Comparison of ENCODE assay signal across 1 cellular context in the genomic region with DNA sequence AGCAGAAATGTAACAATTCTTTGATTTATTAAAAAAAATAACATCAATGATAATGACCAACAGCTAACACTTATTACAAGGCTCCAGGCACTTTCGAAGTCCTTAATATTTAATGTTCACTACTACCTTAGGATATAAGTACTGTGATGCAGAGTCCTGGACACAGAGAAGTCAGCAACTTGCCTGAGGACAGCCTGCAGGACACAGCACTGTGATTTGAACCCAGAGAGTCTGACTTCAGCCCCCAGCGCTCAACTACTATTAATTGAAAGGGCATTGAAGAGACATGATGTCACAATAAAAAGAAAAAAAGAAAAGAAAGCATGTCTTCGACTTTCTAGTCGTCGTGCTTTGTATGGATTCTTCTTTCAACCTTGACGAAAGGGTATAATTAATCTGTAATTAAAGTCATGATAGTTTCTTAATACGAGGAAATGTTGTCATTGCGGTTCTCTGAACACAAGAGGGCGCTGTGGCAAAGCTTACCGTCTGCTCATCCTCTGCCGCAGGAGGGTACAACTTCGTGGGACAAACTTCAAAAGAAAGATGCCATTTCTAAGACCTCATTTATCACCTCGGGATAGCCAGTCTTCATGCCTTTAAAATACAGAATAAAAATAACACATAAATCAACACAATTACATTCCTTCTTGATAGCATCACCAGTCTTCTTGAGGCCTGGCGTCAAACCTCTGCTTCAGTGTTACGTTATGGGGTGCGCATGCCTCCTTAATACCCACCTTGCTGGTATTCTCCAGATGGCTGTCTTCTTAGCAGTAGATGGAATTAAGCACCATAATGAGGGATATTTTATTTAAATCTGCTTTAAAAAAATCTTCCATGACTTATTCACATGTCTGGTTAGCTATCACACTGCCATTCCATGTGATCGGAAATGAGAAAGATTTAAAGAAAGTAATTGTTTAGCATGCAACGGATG.
TF ChIP-seq lines count a peak whose summit lies in the region.

No MANE protein-coding gene starts in this region.

TF ChIP-seq in GM23338, 12 proteins besides CTCF, POLR2A, EP300 and RAD21 (continued from another document):
- TF ChIP-seq, protein P1, sequence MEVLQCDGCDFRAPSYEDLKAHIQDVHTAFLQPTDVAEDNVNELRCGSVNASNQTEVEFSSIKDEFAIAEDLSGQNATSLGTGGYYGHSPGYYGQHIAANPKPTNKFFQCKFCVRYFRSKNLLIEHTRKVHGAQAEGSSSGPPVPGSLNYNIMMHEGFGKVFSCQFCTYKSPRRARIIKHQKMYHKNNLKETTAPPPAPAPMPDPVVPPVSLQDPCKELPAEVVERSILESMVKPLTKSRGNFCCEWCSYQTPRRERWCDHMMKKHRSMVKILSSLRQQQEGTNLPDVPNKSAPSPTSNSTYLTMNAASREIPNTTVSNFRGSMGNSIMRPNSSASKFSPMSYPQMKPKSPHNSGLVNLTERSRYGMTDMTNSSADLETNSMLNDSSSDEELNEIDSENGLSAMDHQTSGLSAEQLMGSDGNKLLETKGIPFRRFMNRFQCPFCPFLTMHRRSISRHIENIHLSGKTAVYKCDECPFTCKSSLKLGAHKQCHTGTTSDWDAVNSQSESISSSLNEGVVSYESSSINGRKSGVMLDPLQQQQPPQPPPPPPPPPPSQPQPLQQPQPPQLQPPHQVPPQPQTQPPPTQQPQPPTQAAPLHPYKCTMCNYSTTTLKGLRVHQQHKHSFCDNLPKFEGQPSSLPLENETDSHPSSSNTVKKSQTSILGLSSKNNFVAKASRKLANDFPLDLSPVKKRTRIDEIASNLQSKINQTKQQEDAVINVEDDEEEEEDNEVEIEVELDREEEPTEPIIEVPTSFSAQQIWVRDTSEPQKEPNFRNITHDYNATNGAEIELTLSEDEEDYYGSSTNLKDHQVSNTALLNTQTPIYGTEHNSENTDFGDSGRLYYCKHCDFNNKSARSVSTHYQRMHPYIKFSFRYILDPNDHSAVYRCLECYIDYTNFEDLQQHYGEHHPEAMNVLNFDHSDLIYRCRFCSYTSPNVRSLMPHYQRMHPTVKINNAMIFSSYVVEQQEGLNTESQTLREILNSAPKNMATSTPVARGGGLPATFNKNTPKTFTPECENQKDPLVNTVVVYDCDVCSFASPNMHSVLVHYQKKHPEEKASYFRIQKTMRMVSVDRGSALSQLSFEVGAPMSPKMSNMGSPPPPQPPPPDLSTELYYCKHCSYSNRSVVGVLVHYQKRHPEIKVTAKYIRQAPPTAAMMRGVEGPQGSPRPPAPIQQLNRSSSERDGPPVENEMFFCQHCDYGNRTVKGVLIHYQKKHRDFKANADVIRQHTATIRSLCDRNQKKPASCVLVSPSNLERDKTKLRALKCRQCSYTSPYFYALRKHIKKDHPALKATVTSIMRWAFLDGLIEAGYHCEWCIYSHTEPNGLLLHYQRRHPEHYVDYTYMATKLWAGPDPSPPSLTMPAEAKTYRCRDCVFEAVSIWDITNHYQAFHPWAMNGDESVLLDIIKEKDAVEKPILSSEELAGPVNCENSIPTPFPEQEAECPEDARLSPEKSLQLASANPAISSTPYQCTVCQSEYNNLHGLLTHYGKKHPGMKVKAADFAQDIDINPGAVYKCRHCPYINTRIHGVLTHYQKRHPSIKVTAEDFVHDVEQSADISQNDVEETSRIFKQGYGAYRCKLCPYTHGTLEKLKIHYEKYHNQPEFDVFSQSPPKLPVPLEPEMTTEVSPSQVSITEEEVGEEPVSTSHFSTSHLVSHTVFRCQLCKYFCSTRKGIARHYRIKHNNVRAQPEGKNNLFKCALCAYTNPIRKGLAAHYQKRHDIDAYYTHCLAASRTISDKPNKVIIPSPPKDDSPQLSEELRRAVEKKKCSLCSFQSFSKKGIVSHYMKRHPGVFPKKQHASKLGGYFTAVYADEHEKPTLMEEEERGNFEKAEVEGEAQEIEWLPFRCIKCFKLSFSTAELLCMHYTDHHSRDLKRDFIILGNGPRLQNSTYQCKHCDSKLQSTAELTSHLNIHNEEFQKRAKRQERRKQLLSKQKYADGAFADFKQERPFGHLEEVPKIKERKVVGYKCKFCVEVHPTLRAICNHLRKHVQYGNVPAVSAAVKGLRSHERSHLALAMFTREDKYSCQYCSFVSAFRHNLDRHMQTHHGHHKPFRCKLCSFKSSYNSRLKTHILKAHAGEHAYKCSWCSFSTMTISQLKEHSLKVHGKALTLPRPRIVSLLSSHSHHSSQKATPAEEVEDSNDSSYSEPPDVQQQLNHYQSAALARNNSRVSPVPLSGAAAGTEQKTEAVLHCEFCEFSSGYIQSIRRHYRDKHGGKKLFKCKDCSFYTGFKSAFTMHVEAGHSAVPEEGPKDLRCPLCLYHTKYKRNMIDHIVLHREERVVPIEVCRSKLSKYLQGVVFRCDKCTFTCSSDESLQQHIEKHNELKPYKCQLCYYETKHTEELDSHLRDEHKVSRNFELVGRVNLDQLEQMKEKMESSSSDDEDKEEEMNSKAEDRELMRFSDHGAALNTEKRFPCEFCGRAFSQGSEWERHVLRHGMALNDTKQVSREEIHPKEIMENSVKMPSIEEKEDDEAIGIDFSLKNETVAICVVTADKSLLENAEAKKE (CRISPR knock-in tag; IDR thresholded peaks at IDR 0.05) = no peak
- TF ChIP-seq NANOG (IDR thresholded peaks at IDR 0.05; ENCODE audit: borderline replicate concordance) = no peak
- TF ChIP-seq ZNF114 (CRISPR knock-in tag; IDR thresholded peaks at IDR 0.05) = no peak
- no peak for TF ChIP-seq EZH2phosphoT487 (IDR thresholded peaks at IDR 0.05; ENCODE audit: unreplicated experiment)
